In the genomic region with DNA sequence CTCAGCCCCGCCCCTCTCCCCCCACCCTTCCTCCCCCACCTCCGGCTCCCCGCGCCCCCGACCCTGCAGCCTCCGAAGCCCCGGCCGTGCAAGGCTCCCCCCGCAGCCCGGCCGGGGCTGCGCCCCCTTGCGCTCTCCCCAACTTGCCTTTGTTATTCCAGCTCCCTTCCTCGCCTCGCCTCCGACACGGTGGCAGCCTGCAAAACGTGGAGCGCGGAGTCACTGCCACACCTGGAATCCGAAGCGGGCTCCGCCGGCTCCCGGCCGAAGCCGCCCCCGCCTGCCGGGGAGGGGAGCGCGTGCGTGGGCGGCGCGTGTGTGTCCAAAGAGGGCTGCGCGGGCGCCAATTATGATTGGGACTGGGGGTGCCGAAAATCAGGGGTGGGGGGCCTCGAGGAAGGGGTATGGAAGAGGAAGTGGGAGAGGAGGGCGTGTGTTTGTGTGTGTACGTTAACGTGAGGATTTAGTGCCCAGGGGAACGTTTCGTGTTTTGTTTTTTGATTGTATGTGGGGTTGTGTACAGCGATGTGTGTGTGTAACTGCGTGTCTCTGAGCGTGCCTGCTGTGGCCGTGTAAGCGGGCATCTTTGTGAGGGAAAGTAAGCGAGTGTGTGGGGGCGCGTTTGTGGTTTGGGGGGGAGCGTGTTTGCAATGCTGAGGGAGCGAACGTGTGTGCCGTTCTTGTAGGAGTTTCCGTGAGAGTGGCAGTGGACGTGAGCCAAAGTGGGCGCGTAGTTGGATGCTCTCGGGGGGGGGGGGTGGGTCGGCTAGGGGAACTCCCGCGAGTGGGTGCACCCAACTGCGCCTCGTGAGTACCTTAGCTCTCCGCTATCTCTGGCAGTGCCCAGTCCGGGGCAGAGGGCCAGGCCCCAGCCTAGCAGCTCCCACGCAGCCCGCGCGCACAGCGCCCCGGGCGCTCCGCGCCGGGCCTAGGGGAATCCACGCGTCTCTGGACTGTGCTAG, we compare ENCODE assay signal across 1 cellular context.
A peak's percentile ranks its signal among the peaks of the same experiment; 100 is the strongest.
TF ChIP-seq lines count a peak whose summit lies in the region.

No MANE protein-coding gene starts in this region.

TF ChIP-seq in GM12878, 131 proteins besides CTCF, POLR2A, EP300 and RAD21 (continued from another document and continues in another):
- TF ChIP-seq, protein P1, sequence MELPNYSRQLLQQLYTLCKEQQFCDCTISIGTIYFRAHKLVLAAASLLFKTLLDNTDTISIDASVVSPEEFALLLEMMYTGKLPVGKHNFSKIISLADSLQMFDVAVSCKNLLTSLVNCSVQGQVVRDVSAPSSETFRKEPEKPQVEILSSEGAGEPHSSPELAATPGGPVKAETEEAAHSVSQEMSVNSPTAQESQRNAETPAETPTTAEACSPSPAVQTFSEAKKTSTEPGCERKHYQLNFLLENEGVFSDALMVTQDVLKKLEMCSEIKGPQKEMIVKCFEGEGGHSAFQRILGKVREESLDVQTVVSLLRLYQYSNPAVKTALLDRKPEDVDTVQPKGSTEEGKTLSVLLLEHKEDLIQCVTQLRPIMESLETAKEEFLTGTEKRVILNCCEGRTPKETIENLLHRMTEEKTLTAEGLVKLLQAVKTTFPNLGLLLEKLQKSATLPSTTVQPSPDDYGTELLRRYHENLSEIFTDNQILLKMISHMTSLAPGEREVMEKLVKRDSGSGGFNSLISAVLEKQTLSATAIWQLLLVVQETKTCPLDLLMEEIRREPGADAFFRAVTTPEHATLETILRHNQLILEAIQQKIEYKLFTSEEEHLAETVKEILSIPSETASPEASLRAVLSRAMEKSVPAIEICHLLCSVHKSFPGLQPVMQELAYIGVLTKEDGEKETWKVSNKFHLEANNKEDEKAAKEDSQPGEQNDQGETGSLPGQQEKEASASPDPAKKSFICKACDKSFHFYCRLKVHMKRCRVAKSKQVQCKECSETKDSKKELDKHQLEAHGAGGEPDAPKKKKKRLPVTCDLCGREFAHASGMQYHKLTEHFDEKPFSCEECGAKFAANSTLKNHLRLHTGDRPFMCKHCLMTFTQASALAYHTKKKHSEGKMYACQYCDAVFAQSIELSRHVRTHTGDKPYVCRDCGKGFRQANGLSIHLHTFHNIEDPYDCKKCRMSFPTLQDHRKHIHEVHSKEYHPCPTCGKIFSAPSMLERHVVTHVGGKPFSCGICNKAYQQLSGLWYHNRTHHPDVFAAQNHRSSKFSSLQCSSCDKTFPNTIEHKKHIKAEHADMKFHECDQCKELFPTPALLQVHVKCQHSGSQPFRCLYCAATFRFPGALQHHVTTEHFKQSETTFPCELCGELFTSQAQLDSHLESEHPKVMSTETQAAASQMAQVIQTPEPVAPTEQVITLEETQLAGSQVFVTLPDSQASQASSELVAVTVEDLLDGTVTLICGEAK (IDR thresholded peaks at IDR 0.05; ENCODE audit: borderline replicate concordance): no peak
- TF ChIP-seq, protein P2, sequence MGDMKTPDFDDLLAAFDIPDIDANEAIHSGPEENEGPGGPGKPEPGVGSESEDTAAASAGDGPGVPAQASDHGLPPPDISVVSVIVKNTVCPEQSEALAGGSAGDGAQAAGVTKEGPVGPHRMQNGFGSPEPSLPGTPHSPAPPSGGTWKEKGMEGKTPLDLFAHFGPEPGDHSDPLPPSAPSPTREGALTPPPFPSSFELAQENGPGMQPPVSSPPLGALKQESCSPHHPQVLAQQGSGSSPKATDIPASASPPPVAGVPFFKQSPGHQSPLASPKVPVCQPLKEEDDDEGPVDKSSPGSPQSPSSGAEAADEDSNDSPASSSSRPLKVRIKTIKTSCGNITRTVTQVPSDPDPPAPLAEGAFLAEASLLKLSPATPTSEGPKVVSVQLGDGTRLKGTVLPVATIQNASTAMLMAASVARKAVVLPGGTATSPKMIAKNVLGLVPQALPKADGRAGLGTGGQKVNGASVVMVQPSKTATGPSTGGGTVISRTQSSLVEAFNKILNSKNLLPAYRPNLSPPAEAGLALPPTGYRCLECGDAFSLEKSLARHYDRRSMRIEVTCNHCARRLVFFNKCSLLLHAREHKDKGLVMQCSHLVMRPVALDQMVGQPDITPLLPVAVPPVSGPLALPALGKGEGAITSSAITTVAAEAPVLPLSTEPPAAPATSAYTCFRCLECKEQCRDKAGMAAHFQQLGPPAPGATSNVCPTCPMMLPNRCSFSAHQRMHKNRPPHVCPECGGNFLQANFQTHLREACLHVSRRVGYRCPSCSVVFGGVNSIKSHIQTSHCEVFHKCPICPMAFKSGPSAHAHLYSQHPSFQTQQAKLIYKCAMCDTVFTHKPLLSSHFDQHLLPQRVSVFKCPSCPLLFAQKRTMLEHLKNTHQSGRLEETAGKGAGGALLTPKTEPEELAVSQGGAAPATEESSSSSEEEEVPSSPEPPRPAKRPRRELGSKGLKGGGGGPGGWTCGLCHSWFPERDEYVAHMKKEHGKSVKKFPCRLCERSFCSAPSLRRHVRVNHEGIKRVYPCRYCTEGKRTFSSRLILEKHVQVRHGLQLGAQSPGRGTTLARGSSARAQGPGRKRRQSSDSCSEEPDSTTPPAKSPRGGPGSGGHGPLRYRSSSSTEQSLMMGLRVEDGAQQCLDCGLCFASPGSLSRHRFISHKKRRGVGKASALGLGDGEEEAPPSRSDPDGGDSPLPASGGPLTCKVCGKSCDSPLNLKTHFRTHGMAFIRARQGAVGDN (IDR thresholded peaks at IDR 0.05): no peak; the same call in 1 of the 2 replicates
- TF ChIP-seq ZNF384 (IDR thresholded peaks at IDR 0.05; ENCODE audit: borderline replicate concordance, low read depth, low read length) (0 out of 2 replicates have a peak, but pooled peaks have one; percentile 10), ASH2L (IDR thresholded peaks at IDR 0.05; ENCODE audit: borderline replicate concordance, low read depth) (no peak), ESRRA (IDR thresholded peaks at IDR 0.05; ENCODE audit: low read length) (0 out of 2 replicates have a peak, but pooled peaks have one; percentile 46), EZH2 (IDR thresholded peaks at IDR 0.05; ENCODE audit: borderline replicate concordance, control insufficient read depth, low read depth, low read length) (no peak), SIX5 (IDR thresholded peaks at IDR 0.05; ENCODE audit: low read depth, low read length, severe bottlenecking) (no peak), JUNB (IDR thresholded peaks at IDR 0.05) (no peak), KDM1A (IDR thresholded peaks at IDR 0.05; ENCODE audit: borderline replicate concordance) (no peak), TCF7 (IDR thresholded peaks at IDR 0.05; ENCODE audit: borderline replicate concordance) (no peak), NBN (IDR thresholded peaks at IDR 0.05) (peak; percentile 94), ZNF274 (IDR thresholded peaks at IDR 0.05; ENCODE audit: insufficient read depth, insufficient read length) (no peak), WRNIP1 (IDR thresholded peaks at IDR 0.05; ENCODE audit: borderline replicate concordance, low read depth, low read length) (no peak), ATF7 (IDR thresholded peaks at IDR 0.05; ENCODE audit: low read depth) (peak; percentile 38), MTA2 (IDR thresholded peaks at IDR 0.05; ENCODE audit: low read depth) (peak; percentile 38; the same call in 1 of the 2 replicates)
- TF ChIP-seq, protein P3, sequence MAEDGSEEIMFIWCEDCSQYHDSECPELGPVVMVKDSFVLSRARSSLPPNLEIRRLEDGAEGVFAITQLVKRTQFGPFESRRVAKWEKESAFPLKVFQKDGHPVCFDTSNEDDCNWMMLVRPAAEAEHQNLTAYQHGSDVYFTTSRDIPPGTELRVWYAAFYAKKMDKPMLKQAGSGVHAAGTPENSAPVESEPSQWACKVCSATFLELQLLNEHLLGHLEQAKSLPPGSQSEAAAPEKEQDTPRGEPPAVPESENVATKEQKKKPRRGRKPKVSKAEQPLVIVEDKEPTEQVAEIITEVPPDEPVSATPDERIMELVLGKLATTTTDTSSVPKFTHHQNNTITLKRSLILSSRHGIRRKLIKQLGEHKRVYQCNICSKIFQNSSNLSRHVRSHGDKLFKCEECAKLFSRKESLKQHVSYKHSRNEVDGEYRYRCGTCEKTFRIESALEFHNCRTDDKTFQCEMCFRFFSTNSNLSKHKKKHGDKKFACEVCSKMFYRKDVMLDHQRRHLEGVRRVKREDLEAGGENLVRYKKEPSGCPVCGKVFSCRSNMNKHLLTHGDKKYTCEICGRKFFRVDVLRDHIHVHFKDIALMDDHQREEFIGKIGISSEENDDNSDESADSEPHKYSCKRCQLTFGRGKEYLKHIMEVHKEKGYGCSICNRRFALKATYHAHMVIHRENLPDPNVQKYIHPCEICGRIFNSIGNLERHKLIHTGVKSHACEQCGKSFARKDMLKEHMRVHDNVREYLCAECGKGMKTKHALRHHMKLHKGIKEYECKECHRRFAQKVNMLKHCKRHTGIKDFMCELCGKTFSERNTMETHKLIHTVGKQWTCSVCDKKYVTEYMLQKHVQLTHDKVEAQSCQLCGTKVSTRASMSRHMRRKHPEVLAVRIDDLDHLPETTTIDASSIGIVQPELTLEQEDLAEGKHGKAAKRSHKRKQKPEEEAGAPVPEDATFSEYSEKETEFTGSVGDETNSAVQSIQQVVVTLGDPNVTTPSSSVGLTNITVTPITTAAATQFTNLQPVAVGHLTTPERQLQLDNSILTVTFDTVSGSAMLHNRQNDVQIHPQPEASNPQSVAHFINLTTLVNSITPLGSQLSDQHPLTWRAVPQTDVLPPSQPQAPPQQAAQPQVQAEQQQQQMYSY (CRISPR knock-in tag; IDR thresholded peaks at IDR 0.05): no peak
- TF ChIP-seq, protein P4, sequence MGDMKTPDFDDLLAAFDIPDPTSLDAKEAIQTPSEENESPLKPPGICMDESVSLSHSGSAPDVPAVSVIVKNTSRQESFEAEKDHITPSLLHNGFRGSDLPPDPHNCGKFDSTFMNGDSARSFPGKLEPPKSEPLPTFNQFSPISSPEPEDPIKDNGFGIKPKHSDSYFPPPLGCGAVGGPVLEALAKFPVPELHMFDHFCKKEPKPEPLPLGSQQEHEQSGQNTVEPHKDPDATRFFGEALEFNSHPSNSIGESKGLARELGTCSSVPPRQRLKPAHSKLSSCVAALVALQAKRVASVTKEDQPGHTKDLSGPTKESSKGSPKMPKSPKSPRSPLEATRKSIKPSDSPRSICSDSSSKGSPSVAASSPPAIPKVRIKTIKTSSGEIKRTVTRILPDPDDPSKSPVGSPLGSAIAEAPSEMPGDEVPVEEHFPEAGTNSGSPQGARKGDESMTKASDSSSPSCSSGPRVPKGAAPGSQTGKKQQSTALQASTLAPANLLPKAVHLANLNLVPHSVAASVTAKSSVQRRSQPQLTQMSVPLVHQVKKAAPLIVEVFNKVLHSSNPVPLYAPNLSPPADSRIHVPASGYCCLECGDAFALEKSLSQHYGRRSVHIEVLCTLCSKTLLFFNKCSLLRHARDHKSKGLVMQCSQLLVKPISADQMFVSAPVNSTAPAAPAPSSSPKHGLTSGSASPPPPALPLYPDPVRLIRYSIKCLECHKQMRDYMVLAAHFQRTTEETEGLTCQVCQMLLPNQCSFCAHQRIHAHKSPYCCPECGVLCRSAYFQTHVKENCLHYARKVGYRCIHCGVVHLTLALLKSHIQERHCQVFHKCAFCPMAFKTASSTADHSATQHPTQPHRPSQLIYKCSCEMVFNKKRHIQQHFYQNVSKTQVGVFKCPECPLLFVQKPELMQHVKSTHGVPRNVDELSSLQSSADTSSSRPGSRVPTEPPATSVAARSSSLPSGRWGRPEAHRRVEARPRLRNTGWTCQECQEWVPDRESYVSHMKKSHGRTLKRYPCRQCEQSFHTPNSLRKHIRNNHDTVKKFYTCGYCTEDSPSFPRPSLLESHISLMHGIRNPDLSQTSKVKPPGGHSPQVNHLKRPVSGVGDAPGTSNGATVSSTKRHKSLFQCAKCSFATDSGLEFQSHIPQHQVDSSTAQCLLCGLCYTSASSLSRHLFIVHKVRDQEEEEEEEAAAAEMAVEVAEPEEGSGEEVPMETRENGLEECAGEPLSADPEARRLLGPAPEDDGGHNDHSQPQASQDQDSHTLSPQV (IDR thresholded peaks at IDR 0.05): no peak
- TF ChIP-seq, protein P5, sequence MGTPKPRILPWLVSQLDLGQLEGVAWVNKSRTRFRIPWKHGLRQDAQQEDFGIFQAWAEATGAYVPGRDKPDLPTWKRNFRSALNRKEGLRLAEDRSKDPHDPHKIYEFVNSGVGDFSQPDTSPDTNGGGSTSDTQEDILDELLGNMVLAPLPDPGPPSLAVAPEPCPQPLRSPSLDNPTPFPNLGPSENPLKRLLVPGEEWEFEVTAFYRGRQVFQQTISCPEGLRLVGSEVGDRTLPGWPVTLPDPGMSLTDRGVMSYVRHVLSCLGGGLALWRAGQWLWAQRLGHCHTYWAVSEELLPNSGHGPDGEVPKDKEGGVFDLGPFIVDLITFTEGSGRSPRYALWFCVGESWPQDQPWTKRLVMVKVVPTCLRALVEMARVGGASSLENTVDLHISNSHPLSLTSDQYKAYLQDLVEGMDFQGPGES (IDR thresholded peaks at IDR 0.05): no peak
- TF ChIP-seq, protein P6, sequence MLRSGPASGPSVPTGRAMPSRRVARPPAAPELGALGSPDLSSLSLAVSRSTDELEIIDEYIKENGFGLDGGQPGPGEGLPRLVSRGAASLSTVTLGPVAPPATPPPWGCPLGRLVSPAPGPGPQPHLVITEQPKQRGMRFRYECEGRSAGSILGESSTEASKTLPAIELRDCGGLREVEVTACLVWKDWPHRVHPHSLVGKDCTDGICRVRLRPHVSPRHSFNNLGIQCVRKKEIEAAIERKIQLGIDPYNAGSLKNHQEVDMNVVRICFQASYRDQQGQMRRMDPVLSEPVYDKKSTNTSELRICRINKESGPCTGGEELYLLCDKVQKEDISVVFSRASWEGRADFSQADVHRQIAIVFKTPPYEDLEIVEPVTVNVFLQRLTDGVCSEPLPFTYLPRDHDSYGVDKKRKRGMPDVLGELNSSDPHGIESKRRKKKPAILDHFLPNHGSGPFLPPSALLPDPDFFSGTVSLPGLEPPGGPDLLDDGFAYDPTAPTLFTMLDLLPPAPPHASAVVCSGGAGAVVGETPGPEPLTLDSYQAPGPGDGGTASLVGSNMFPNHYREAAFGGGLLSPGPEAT (IDR thresholded peaks at IDR 0.05; ENCODE audit: low read depth): peak; percentile 88
- TF ChIP-seq, protein P7, sequence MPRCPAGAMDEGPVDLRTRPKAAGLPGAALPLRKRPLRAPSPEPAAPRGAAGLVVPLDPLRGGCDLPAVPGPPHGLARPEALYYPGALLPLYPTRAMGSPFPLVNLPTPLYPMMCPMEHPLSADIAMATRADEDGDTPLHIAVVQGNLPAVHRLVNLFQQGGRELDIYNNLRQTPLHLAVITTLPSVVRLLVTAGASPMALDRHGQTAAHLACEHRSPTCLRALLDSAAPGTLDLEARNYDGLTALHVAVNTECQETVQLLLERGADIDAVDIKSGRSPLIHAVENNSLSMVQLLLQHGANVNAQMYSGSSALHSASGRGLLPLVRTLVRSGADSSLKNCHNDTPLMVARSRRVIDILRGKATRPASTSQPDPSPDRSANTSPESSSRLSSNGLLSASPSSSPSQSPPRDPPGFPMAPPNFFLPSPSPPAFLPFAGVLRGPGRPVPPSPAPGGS (IDR thresholded peaks at IDR 0.05; ENCODE audit: borderline replicate concordance, insufficient read depth, low read depth, low read length, poor library complexity, severe bottlenecking): no peak
